8 cellular contexts compared by ENCODE assay signal in the genomic region with DNA sequence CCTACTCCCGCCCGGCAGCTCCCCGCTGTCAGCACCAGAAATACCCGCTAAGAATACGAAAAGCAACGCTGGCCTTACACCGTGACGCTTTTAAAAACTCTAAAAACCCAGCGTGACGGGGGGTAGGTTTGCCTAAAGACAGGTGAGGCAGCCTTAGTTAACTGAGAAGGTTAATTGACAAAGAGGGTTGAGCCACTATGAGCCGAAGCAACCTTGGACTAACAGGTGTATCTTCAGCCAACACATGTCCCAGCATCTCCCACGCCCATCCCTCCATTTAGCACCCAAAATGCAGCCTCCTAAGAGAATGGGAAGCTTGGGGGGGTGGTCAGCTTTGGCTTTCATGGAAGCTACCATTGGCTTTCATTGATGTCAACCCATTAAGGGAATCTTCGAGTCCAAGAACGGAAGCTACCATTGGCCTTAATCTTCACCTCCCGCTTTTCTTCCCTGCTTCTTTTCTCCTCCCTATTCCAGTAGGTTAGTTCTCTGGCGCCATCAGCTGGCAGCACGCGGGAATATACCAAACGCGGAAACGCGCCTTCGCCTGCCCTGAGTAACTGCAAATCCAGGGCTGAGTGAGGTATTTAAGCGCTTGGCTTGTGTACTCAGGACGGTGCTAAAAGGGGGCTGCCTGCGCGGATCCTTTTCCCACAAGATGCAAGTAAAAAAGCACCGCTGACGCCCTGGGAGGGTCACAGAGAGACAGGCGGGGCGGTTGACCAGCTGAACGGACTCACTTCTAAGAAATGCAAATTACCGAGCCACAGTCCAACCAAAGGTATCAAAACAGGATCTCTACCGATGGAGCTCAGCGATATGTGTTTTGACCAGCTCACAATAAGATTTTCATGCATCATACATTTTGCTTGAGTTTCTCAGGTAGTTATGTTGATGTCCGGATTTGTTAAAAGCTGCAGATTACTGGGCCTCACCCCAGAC. TPM values are rescaled to one million over a fixed set of nuclear protein-coding genes. Genes with fewer than 3 reads are reported as not detected.
DNase-seq lines count a peak whose midpoint lies in the region; ATAC-seq and TF ChIP-seq lines count a peak whose summit lies in the region.

No MANE protein-coding gene starts in this region.

- H3K4me1 Mint-ChIP-seq in activated naive CD8-positive, alpha-beta T cell treated with anti-CD3 and anti-CD28 coated beads for 36 hours, result no peaks in the 10 kb centered on the region

- H3K27me3 ChIP-seq in MM.1S (replicated peaks; ENCODE audit: insufficient read depth, low read length), result no peaks in the 10 kb centered on the region
- no peaks in the 10 kb centered on the region for H3K27me3 ChIP-seq in right cardiac atrium (ENCODE audit: control insufficient read depth, insufficient read depth)

- no peak overlapping the region for H3K9ac ChIP-seq in MM.1S (ENCODE audit: low read length)

- 25% methylated on average over 36 of the region's 36 CpGs for WGBS in right cardiac atrium

- H3K36me3 Mint-ChIP-seq in activated naive CD8-positive, alpha-beta T cell treated with anti-CD3 and anti-CD28 coated beads for 36 hours, result no peaks in the 10 kb centered on the region

- H3K9me3 ChIP-seq in MM.1S (replicated peaks; ENCODE audit: insufficient read depth, low read length), result no peaks in the 10 kb centered on the region
- no peaks in the 10 kb centered on the region for H3K9me3 ChIP-seq in right cardiac atrium (ENCODE audit: control insufficient read depth, low read length)

- no peaks in the 10 kb centered on the region for H3K9me2 ChIP-seq in MM.1S (replicated peaks; ENCODE audit: insufficient read depth, low read length)

- H3K9me3 Mint-ChIP-seq in activated naive CD8-positive, alpha-beta T cell treated with anti-CD3 and anti-CD28 coated beads for 36 hours, result no peaks in the 10 kb centered on the region

- peaks cover 67% of the 10 kb centered on the region for H3K27me3 Mint-ChIP-seq in activated naive CD8-positive, alpha-beta T cell treated with anti-CD3 and anti-CD28 coated beads for 36 hours

- ATAC-seq in GM21360 (IDR thresholded peaks at IDR 0.05; ENCODE audit: unreplicated experiment) (peak; percentile 49), right cardiac atrium (peak in 1 of 2 donors; percentile 23)

- intact Hi-C loops in right cardiac atrium (cut with DNase I), result no loop called here

- H3K4me2 ChIP-seq in MM.1S (ENCODE audit: low read depth, low read length), result peak overlapping the region; percentile 38; the same call in 1 of the 2 replicates

- peak overlapping the region; percentile 39 for H2AFZ ChIP-seq in MM.1S (ENCODE audit: low read length)

- no peaks in the 10 kb centered on the region for H3K4me1 ChIP-seq in MM.1S (ENCODE audit: low read length)
- no peaks in the 10 kb centered on the region for H3K4me1 ChIP-seq in right cardiac atrium (ENCODE audit: control insufficient read depth, insufficient read depth, low read length)

- no peak overlapping the region for H3K27ac Mint-ChIP-seq in activated naive CD8-positive, alpha-beta T cell treated with anti-CD3 and anti-CD28 coated beads for 36 hours

- DNase-seq in DMS53 (lab: John Stamatoyannopoulos, UW) (peak; percentile 86), MM.1S (peak; percentile 71), right cardiac atrium (peak; percentile 39 to 81 (median 76)), renal cortical epithelial cell (ENCODE audit: low read depth) (peak; percentile 79), D341Med (ENCODE audit: low spot score) (no peak), NCI-H1105 (lab: John Stamatoyannopoulos, UW) (no peak)
- peak; percentile 45 for DNase-seq in activated naive CD8-positive, alpha-beta T cell treated with anti-CD3 and anti-CD28 coated beads for 36 hours

- H4K20me1 ChIP-seq in MM.1S (ENCODE audit: insufficient read depth, low read length), result no peaks in the 10 kb centered on the region

- TF ChIP-seq CTCF in MM.1S (IDR thresholded peaks at IDR 0.05; ENCODE audit: low read length), result peak; percentile 60

- H3K4me3 ChIP-seq in MM.1S (ENCODE audit: low read length), result no peak overlapping the region; the same call in 1 of the 2 replicates
- no peak overlapping the region for H3K4me3 ChIP-seq in right cardiac atrium (ENCODE audit: low read length)

- H3K36me3 ChIP-seq in MM.1S (replicated peaks; ENCODE audit: insufficient read depth, low read length), result no peaks in the 10 kb centered on the region

- no peak overlapping the region for H3K4me3 Mint-ChIP-seq in activated naive CD8-positive, alpha-beta T cell treated with anti-CD3 and anti-CD28 coated beads for 36 hours

- H3K79me2 ChIP-seq in MM.1S (ENCODE audit: low read length), result no peaks in the 10 kb centered on the region

- H3K27ac ChIP-seq in MM.1S (ENCODE audit: low read length) (no peak overlapping the region), right cardiac atrium (ENCODE audit: low read length) (no peak overlapping the region)

- H3F3A ChIP-seq in MM.1S (ENCODE audit: insufficient read depth, low read length), result no peaks in the 10 kb centered on the region

RNA-seq across cellular contexts. Expression of a gene that starts 38.5 kb away (rescaled TPM):
- 1 to 10 TPM in 1 of 2 experiments, under 1 TPM in 1; 0.52 to 1.3 TPM for total RNA-seq in activated naive CD8-positive, alpha-beta T cell treated with anti-CD3 and anti-CD28 coated beads for 36 hours
- total RNA-seq in right cardiac atrium, result not detected
- not detected for polyA plus RNA-seq in right cardiac atrium
- 2.8 and 5.0 TPM in 2 replicates for total RNA-seq in renal cortical epithelial cell

RNA-seq across cellular contexts. Expression of a gene that starts 56.2 kb away (rescaled TPM):
- not detected for total RNA-seq in activated naive CD8-positive, alpha-beta T cell treated with anti-CD3 and anti-CD28 coated beads for 36 hours
- total RNA-seq in right cardiac atrium, result under 1 TPM in 3 of 4 donors, not detected in 1; 0.26 to 0.47 (median 0.40) TPM
- polyA plus RNA-seq in right cardiac atrium, result 0.16 TPM
- 0.20 and 2.1 TPM in 2 replicates for total RNA-seq in renal cortical epithelial cell

Comparison
In these comparisons a context has a peak if more than half of its experiments do, and no peak if none do; other contexts are left out.
1. DNase-seq: peak in DMS53 (single experiment), MM.1S (single experiment), activated naive CD8-positive, alpha-beta T cell treated with anti-CD3 and anti-CD28 coated beads for 36 hours (single experiment), right cardiac atrium (3 of 3) and renal cortical epithelial cell (single experiment); none in D341Med (single experiment) and NCI-H1105 (single experiment).